Comparison of ENCODE assay signal across 12 cellular contexts in the genomic region with DNA sequence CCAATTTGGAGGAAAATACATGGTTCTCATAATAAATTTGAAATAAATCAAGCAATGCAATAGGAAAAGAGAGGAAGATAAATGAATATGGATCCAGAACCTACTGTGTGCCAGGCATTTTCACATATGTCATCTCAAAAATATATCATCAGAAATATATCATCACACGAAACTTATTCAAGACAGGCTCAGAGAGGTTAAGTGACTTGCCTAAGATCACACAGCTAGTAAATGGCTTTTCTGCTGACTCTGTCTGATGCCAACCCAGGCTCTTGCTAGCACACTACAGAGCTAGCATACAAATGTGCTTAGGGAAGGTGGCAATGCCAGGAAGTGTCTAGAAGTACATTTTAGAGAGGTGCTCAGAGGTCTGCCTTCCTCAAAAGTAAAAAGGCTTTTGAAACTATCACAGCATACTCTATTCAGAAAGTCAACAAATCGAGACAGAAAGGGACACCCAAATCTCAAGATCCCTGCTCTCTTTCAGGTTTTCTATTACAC. TPM values are rescaled to one million over a fixed set of nuclear protein-coding genes. Genes with fewer than 3 reads are reported as not detected.
"Had no signal": no experiment of that assay in that cellular context is flagged by ENCODE, and none has a peak within 500 bp of the region (broad histone marks: within the 10 kb centered on the region; RNA-seq: fewer than 3 reads in every experiment).

No MANE protein-coding gene starts in this region.

- H3K9me3 ChIP-seq: HAP-1 had no signal

- H2AFZ ChIP-seq: GM23248 had no signal

- H3K4me3 ChIP-seq: GM23248, HAP-1 had no signal

- H3K27ac ChIP-seq: GM23248, HL-60, KMS-11 had no signal

- H3K36me3 ChIP-seq: HAP-1 had no signal

- H3K9ac ChIP-seq: GM23248, KMS-11 had no signal

- H3K4me1 ChIP-seq: HAP-1 had no signal

- ATAC-seq: HCT116 had no signal

- H3K4me2 ChIP-seq: KMS-11 had no signal

- DNase-seq: GOT3, H7, HFFc6, IMR-90, KBM-7 had no signal

RNA-seq across cellular contexts. Expression of a gene that starts 9.3 kb away (rescaled TPM):
- total RNA-seq: GM23248, H4, H7, HFFc6, HT1080, IMR-90 had no signal
- polyA plus RNA-seq: GM23248, IMR-90 had no signal
